Comparison of ENCODE assay signal across 21 cellular contexts in genomic region chr10:34413214-34413613, GRCh38.
"Had no signal": no experiment of that assay in that cellular context is flagged by ENCODE, and none has a peak within 500 bp of the region (broad histone marks: within the 10 kb centered on the region; RNA-seq: fewer than 3 reads in every experiment).

No MANE protein-coding gene starts in this region.

- H3K27ac ChIP-seq: dorsolateral prefrontal cortex, epithelial cell of prostate, prostate gland, right atrium auricular region, tibial nerve had no signal

- H3K9me3 Mint-ChIP-seq: activated CD4-positive, alpha-beta T cell treated with anti-CD3 and anti-CD28 coated beads, Interleukin-2, amount 10 ng/mL, durations not matched to agents 7 days and 5 days; activated naive CD4-positive, alpha-beta T cell treated with anti-CD3 and anti-CD28 coated beads for 36 hours; activated naive CD8-positive, alpha-beta T cell treated with anti-CD3 and anti-CD28 coated beads, Interleukin-2, amount 50 U/mL, for 24 hours; activated T-cell treated with anti-CD3 and anti-CD28 coated beads, Interleukin-2, amount 50 U/mL, for 4 hours; brain; neural crest cell; T-helper 2 cell treated with Interferon-gamma antibody and Interleukin-4, amounts not matched to agents 5 μg/mL and 100 μg/mL, for 36 hours had no signal

- H3K36me3 ChIP-seq: prostate gland, right atrium auricular region, tibial nerve had no signal

- H3K27ac Mint-ChIP-seq: activated CD4-positive, alpha-beta T cell treated with anti-CD3 and anti-CD28 coated beads, Interleukin-2, amount 10 ng/mL, durations not matched to agents 7 days and 5 days; activated naive CD4-positive, alpha-beta T cell treated with anti-CD3 and anti-CD28 coated beads for 36 hours; activated naive CD8-positive, alpha-beta T cell treated with anti-CD3 and anti-CD28 coated beads, Interleukin-2, amount 50 U/mL, for 24 hours; brain; T-helper 2 cell treated with Interferon-gamma antibody and Interleukin-4, amounts not matched to agents 5 μg/mL and 100 μg/mL, for 36 hours had no signal

- H3K27me3 ChIP-seq: dorsolateral prefrontal cortex, right atrium auricular region, tibial nerve had no signal

- H3K4me1 ChIP-seq: right atrium auricular region had no signal

- H3K27me3 Mint-ChIP-seq: activated CD4-positive, alpha-beta T cell treated with anti-CD3 and anti-CD28 coated beads, Interleukin-2, amount 10 ng/mL, durations not matched to agents 7 days and 5 days; activated naive CD8-positive, alpha-beta T cell treated with anti-CD3 and anti-CD28 coated beads, Interleukin-2, amount 50 U/mL, for 24 hours; brain had no signal

- DNase-seq: activated CD4-positive, alpha-beta T cell treated with anti-CD3 and anti-CD28 coated beads, Interleukin-2, amount 10 ng/mL, durations not matched to agents 7 days and 5 days; activated CD4-positive, CD25-positive, alpha-beta regulatory T cell; activated CD8-positive, alpha-beta memory T cell treated with anti-CD3 and anti-CD28 coated beads, Interleukin-2, amount 50 U/mL, for 4 hours; activated naive CD4-positive, alpha-beta T cell treated with anti-CD3 and anti-CD28 coated beads for 36 hours; activated naive CD8-positive, alpha-beta T cell treated with anti-CD3 and anti-CD28 coated beads, Interleukin-2, amount 50 U/mL, for 24 hours; activated T-cell treated with anti-CD3 and anti-CD28 coated beads, Interleukin-2, amount 50 U/mL, for 4 hours; anterior cingulate cortex; caudate nucleus; dorsolateral prefrontal cortex; foreskin fibroblast; left ventricle myocardium superior; stimulated activated CD4-positive, alpha-beta T cell treated with anti-CD3 and anti-CD28 coated beads, Interleukin-2, amount 100 ng/mL, for 24 hours; stimulated activated naive CD8-positive, alpha-beta T cell treated with anti-CD3 and anti-CD28 coated beads, Interleukin-15, Interleukin-2, amounts not matched to agents 100 U/mL and 50 U/mL, for 24 hours; substantia nigra had no signal

- ATAC-seq: activated naive CD8-positive, alpha-beta T cell treated with anti-CD3 and anti-CD28 coated beads, Interleukin-2, amount 50 U/mL, for 24 hours; activated T-cell treated with anti-CD3 and anti-CD28 coated beads, Interleukin-2, amount 50 U/mL, for 4 hours; left ventricle myocardium superior; stimulated activated naive CD8-positive, alpha-beta T cell treated with anti-CD3 and anti-CD28 coated beads, Interleukin-15, Interleukin-2, amounts not matched to agents 100 U/mL and 50 U/mL, for 24 hours had no signal

- H3K4me1 Mint-ChIP-seq: activated CD4-positive, alpha-beta T cell treated with anti-CD3 and anti-CD28 coated beads, Interleukin-2, amount 10 ng/mL, durations not matched to agents 7 days and 5 days; activated naive CD8-positive, alpha-beta T cell treated with anti-CD3 and anti-CD28 coated beads, Interleukin-2, amount 50 U/mL, for 24 hours had no signal

- H3K36me3 Mint-ChIP-seq: brain had no signal

- H3K4me3 ChIP-seq: dorsolateral prefrontal cortex, prostate gland, right atrium auricular region, tibial nerve had no signal

- H3K9me3 ChIP-seq: prostate gland, right atrium auricular region, tibial nerve had no signal

- H3K4me3 Mint-ChIP-seq: activated CD4-positive, alpha-beta T cell treated with anti-CD3 and anti-CD28 coated beads, Interleukin-2, amount 10 ng/mL, durations not matched to agents 7 days and 5 days; activated naive CD4-positive, alpha-beta T cell treated with anti-CD3 and anti-CD28 coated beads for 36 hours; activated naive CD8-positive, alpha-beta T cell treated with anti-CD3 and anti-CD28 coated beads, Interleukin-2, amount 50 U/mL, for 24 hours; activated T-cell treated with anti-CD3 and anti-CD28 coated beads, Interleukin-2, amount 50 U/mL, for 4 hours; brain; neural crest cell; T-helper 2 cell treated with Interferon-gamma antibody and Interleukin-4, amounts not matched to agents 5 μg/mL and 100 μg/mL, for 36 hours had no signal
